ENCODE assay signal across 11 cellular contexts in genomic region chr1:156080598-156081173, GRCh38. TPM values are rescaled to one million over a fixed set of nuclear protein-coding genes. Genes with fewer than 3 reads are reported as not detected.
DNase-seq lines count a peak whose midpoint lies in the region; ATAC-seq and TF ChIP-seq lines count a peak whose summit lies in the region.
"Had no signal": no experiment of that assay in that cellular context is flagged by ENCODE, and none has a peak within 500 bp of the region (broad histone marks: within the 10 kb centered on the region; RNA-seq: fewer than 3 reads in every experiment).

No MANE protein-coding gene starts in this region.

- intact Hi-C loops in activated naive CD4-positive, alpha-beta T cell treated with anti-CD3 and anti-CD28 coated beads for 36 hours (cut with micrococcal nuclease), result no loop called here

- H3K9me3 Mint-ChIP-seq in activated naive CD4-positive, alpha-beta T cell treated with anti-CD3 and anti-CD28 coated beads for 36 hours, result no peaks in the 10 kb centered on the region
- no peaks in the 10 kb centered on the region for H3K9me3 Mint-ChIP-seq in stimulated activated effector memory CD8-positive, alpha-beta T cell treated with anti-CD3 and anti-CD28 coated beads, Interleukin-12 subunit alpha, Interleukin-12 subunit beta, amount 100 ng/mL, for 72 hours

- CTCF ChIA-PET in activated naive CD4-positive, alpha-beta T cell treated with anti-CD3 and anti-CD28 coated beads for 36 hours (lab: Charles Lee), result no interaction called here

- H3K36me3 Mint-ChIP-seq in activated naive CD4-positive, alpha-beta T cell treated with anti-CD3 and anti-CD28 coated beads for 36 hours (ENCODE audit: low read depth), result no peaks in the 10 kb centered on the region
- H3K36me3 Mint-ChIP-seq in T-helper 17 cell (ENCODE audit: low read depth), result peaks cover 4% of the 10 kb centered on the region
- H3K36me3 Mint-ChIP-seq in stimulated activated effector memory CD8-positive, alpha-beta T cell treated with anti-CD3 and anti-CD28 coated beads, Interleukin-12 subunit alpha, Interleukin-12 subunit beta, amount 100 ng/mL, for 72 hours, result no peaks in the 10 kb centered on the region

- no peaks in the 10 kb centered on the region for H3K9me3 ChIP-seq in T-helper 17 cell (ENCODE audit: control insufficient read depth, low read length, poor library complexity, severe bottlenecking)

- DNase-seq in activated naive CD4-positive, alpha-beta T cell treated with anti-CD3 and anti-CD28 coated beads for 36 hours, result no peak
- no peak for DNase-seq in activated naive CD4-positive, alpha-beta T cell (lab: John Stamatoyannopoulos, UW)
- DNase-seq in T-helper 17 cell (no peak), fibroblast of villous mesenchyme (ENCODE audit: low read depth) (no peak)
- DNase-seq in stimulated activated effector memory CD8-positive, alpha-beta T cell treated with anti-CD3 and anti-CD28 coated beads, Interleukin-12 subunit alpha, Interleukin-12 subunit beta, amount 100 ng/mL, for 72 hours (ENCODE audit: low spot score in 2 of 2), result no peak
- DNase-seq: cerebellar nuclear complex; islet precursor cell; stimulated activated CD4-positive, alpha-beta T cell treated with anti-CD3 and anti-CD28 coated beads, Interleukin-15, amount 100 ng/mL, for 24 hours had no signal

- peaks cover 5% of the 10 kb centered on the region for H3K4me1 Mint-ChIP-seq in activated naive CD4-positive, alpha-beta T cell treated with anti-CD3 and anti-CD28 coated beads for 36 hours (ENCODE audit: low read depth)
- H3K4me1 Mint-ChIP-seq in T-helper 17 cell, result peaks cover 13% of the 10 kb centered on the region
- H3K4me1 Mint-ChIP-seq in stimulated activated effector memory CD8-positive, alpha-beta T cell treated with anti-CD3 and anti-CD28 coated beads, Interleukin-12 subunit alpha, Interleukin-12 subunit beta, amount 100 ng/mL, for 72 hours, result peaks cover 23% of the 10 kb centered on the region

- peaks cover 16% of the 10 kb centered on the region for H3K27me3 Mint-ChIP-seq in activated naive CD4-positive, alpha-beta T cell treated with anti-CD3 and anti-CD28 coated beads for 36 hours (ENCODE audit: low read depth)
- peaks cover 37% of the 10 kb centered on the region for H3K27me3 Mint-ChIP-seq in T-helper 17 cell

- peak overlapping the region; percentile 56 for H3K4me3 ChIP-seq in fibroblast of villous mesenchyme (ENCODE audit: low read depth, low read length)

- ATAC-seq in T-helper 17 cell (no peak), HG03175 (IDR thresholded peaks at IDR 0.05; ENCODE audit: unreplicated experiment) (no peak), HG03097 (IDR thresholded peaks at IDR 0.05; ENCODE audit: low FRiP score, unreplicated experiment) (no peak), HG03520 (IDR thresholded peaks at IDR 0.05; ENCODE audit: unreplicated experiment) (no peak)
- ATAC-seq in stimulated activated effector memory CD8-positive, alpha-beta T cell treated with anti-CD3 and anti-CD28 coated beads, Interleukin-12 subunit alpha, Interleukin-12 subunit beta, amount 100 ng/mL, for 72 hours, result no peak

- TF ChIP-seq CTCF in fibroblast of villous mesenchyme (IDR thresholded peaks at IDR 0.05; ENCODE audit: insufficient read depth, low read depth, low read length), result no peak

- H3K4me3 Mint-ChIP-seq in activated naive CD4-positive, alpha-beta T cell treated with anti-CD3 and anti-CD28 coated beads for 36 hours, result peak overlapping the region; percentile 45
- H3K4me3 Mint-ChIP-seq in T-helper 17 cell, result peak overlapping the region; percentile 76
- peak overlapping the region; percentile 74 for H3K4me3 Mint-ChIP-seq in stimulated activated effector memory CD8-positive, alpha-beta T cell treated with anti-CD3 and anti-CD28 coated beads, Interleukin-12 subunit alpha, Interleukin-12 subunit beta, amount 100 ng/mL, for 72 hours

- H3K27ac Mint-ChIP-seq in activated naive CD4-positive, alpha-beta T cell treated with anti-CD3 and anti-CD28 coated beads for 36 hours, result no peak overlapping the region
- H3K27ac Mint-ChIP-seq in T-helper 17 cell, result no peak overlapping the region
- no peak overlapping the region for H3K27ac Mint-ChIP-seq in stimulated activated effector memory CD8-positive, alpha-beta T cell treated with anti-CD3 and anti-CD28 coated beads, Interleukin-12 subunit alpha, Interleukin-12 subunit beta, amount 100 ng/mL, for 72 hours

RNA-seq across cellular contexts. Expression of gene MEX3A, which starts 1.6 kb away (rescaled TPM):
- under 1 TPM; 0.22 to 0.36 TPM for total RNA-seq in activated naive CD4-positive, alpha-beta T cell treated with anti-CD3 and anti-CD28 coated beads for 36 hours
- not detected for total RNA-seq in T-helper 17 cell
- total RNA-seq in fibroblast of villous mesenchyme, result 1.7 and 1.9 TPM in 2 replicates

RNA-seq across cellular contexts. Expression of gene RAB25, which starts 19.7 kb away (rescaled TPM):
- total RNA-seq in activated naive CD4-positive, alpha-beta T cell treated with anti-CD3 and anti-CD28 coated beads for 36 hours, result 1 to 10 TPM; 1.3 TPM
- total RNA-seq in T-helper 17 cell (1 to 10 TPM; 1.4 to 1.8 TPM), fibroblast of villous mesenchyme (not detected in 2 replicates)

RNA-seq across cellular contexts. Expression of gene LAMTOR2, which starts 26.1 kb away (rescaled TPM):
- 10 to 100 TPM; 54.9 to 55.9 TPM for total RNA-seq in activated naive CD4-positive, alpha-beta T cell treated with anti-CD3 and anti-CD28 coated beads for 36 hours
- 10 to 100 TPM; 19.4 to 21.4 TPM for total RNA-seq in T-helper 17 cell
- 38.3 and 40.6 TPM in 2 replicates for total RNA-seq in fibroblast of villous mesenchyme

RNA-seq across cellular contexts. Expression of gene UBQLN4, which starts 27.1 kb away (rescaled TPM):
- total RNA-seq in activated naive CD4-positive, alpha-beta T cell treated with anti-CD3 and anti-CD28 coated beads for 36 hours, result 10 to 100 TPM; 27.1 to 27.4 TPM
- total RNA-seq in T-helper 17 cell (10 to 100 TPM; 21.9 to 22.7 TPM), fibroblast of villous mesenchyme (13.5 and 20.3 TPM in 2 replicates)

RNA-seq across cellular contexts. Expression of gene LMNA, which starts 33.8 kb away (rescaled TPM):
- total RNA-seq in activated naive CD4-positive, alpha-beta T cell treated with anti-CD3 and anti-CD28 coated beads for 36 hours, result 10 to 100 TPM; 62.1 to 62.6 TPM
- total RNA-seq in T-helper 17 cell (1,000 to 10,000 TPM in 1 of 2 donors, 100 to 1,000 TPM in 1; 919 to 1,908 TPM), fibroblast of villous mesenchyme (694 and 1,059 TPM in 2 replicates)
